Comparison of ENCODE assay signal across 20 cellular contexts in the genomic region with DNA sequence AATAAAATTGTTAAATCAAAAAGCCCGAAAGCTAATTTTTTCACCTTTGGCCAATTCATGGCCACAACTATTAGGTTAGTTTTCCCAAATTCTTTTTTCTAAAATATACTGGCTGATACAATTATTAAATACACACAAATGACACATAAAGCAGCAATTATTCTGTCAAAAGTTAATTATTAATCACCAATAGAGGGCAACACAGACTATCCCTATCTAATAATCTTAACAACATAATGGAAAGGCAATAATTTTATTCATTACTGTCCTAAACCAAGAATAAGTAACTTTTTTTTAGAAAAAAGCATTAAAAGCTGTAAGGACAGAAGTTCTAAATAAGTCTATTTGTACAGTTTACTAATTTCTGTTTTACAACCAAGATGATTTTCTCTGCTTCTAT. TPM values are rescaled to one million over a fixed set of nuclear protein-coding genes. Genes with fewer than 3 reads are reported as not detected.
DNase-seq lines count a peak whose midpoint lies in the region; ATAC-seq and TF ChIP-seq lines count a peak whose summit lies in the region.
"Had no signal": no experiment of that assay in that cellular context is flagged by ENCODE, and none has a peak within 500 bp of the region (broad histone marks: within the 10 kb centered on the region; RNA-seq: fewer than 3 reads in every experiment).

No MANE protein-coding gene starts in this region.

- H3F3A ChIP-seq in PC-3 (ENCODE audit: low read length, unreplicated experiment) = no peaks in the 10 kb centered on the region

- H3K4me1 Mint-ChIP-seq in MCF 10A (ENCODE audit: insufficient read depth, unreplicated experiment) = no peaks in the 10 kb centered on the region

- DNase-seq in MCF 10A (ENCODE audit: unreplicated experiment) = no peak
- no peak for DNase-seq in breast epithelium (ENCODE audit: low spot score in 2 of 2)
- DNase-seq in PC-3 = no peak
- peak; percentile 15 for DNase-seq in fibroblast of pulmonary artery (ENCODE audit: low read depth)
- no peak for DNase-seq in thoracic aorta (ENCODE audit: low spot score)
- no peak for DNase-seq in stimulated activated CD4-positive, alpha-beta T cell treated with anti-CD3 and anti-CD28 coated beads, Interleukin-4, amount 100 ng/mL, for 24 hours
- DNase-seq: activated CD4-positive, alpha-beta T cell treated with anti-CD3 and anti-CD28 coated beads for 36 hours; activated naive CD8-positive, alpha-beta T cell treated with anti-CD3 and anti-CD28 coated beads for 36 hours; COR-L47; kidney glomerular epithelial cell; NCI-H1048; ovary; Right ventricle myocardium superior; stimulated activated CD4-positive, alpha-beta T cell treated with anti-CD3 and anti-CD28 coated beads, Interleukin-15, amount 100 ng/mL, for 24 hours; substantia nigra had no signal

- H3K27me3 ChIP-seq in breast epithelium (no peaks in the 10 kb centered on the region), PC-3 (ENCODE audit: low read length) (no peaks in the 10 kb centered on the region), thoracic aorta (replicated peaks; ENCODE audit: insufficient read depth) (no peaks in the 10 kb centered on the region)
- H3K27me3 ChIP-seq: ovary had no signal

- peaks cover 7% of the 10 kb centered on the region for H3K36me3 Mint-ChIP-seq in MCF 10A (ENCODE audit: insufficient read depth, unreplicated experiment)

- no peak overlapping the region for H3K27ac Mint-ChIP-seq in MCF 10A (ENCODE audit: low read depth, unreplicated experiment)
- H3K27ac Mint-ChIP-seq: activated CD4-positive, alpha-beta T cell treated with anti-CD3 and anti-CD28 coated beads for 36 hours; activated naive CD8-positive, alpha-beta T cell treated with anti-CD3 and anti-CD28 coated beads for 36 hours; T-helper 2 cell treated with Interferon-gamma antibody and Interleukin-4, amounts not matched to agents 5 μg/mL and 100 μg/mL, for 36 hours had no signal

- H3K27me3 Mint-ChIP-seq in MCF 10A (ENCODE audit: insufficient read depth, unreplicated experiment) = no peaks in the 10 kb centered on the region
- H3K27me3 Mint-ChIP-seq: activated CD4-positive, alpha-beta T cell treated with anti-CD3 and anti-CD28 coated beads for 36 hours; activated naive CD8-positive, alpha-beta T cell treated with anti-CD3 and anti-CD28 coated beads for 36 hours; central memory CD8-positive, alpha-beta T cell had no signal

- H2AFZ ChIP-seq in PC-3 (ENCODE audit: low read length) = no peak overlapping the region

- ATAC-seq in PC-3 = no peak
- ATAC-seq in thoracic aorta (ENCODE audit: insufficient number of reproducible peaks, low FRiP score, low read depth) = no peak
- ATAC-seq in GM18909 (IDR thresholded peaks at IDR 0.05; ENCODE audit: poor library complexity, unreplicated experiment) = no peak
- ATAC-seq in HG02571 (IDR thresholded peaks at IDR 0.05; ENCODE audit: unreplicated experiment) = no peak
- ATAC-seq: A549; activated CD4-positive, alpha-beta T cell treated with anti-CD3 and anti-CD28 coated beads for 36 hours had no signal

- no peak overlapping the region for H3K9ac ChIP-seq in PC-3 (ENCODE audit: low read length)

- no peak for TF ChIP-seq POLR2A in breast epithelium (IDR thresholded peaks at IDR 0.05)

- H3K27ac ChIP-seq in breast epithelium (no peak overlapping the region), PC-3 (ENCODE audit: low read length) (no peak overlapping the region), thoracic aorta (no peak overlapping the region)
- H3K27ac ChIP-seq: A549, ovary had no signal

- no TSS peak for BruUV-seq in MCF 10A (replicated peaks; lab: Mats Ljungman, UMichigan)
- no TSS peak for BruUV-seq in PC-3 (replicated peaks; lab: Mats Ljungman, UMichigan)

- no peaks in the 10 kb centered on the region for H3K4me1 ChIP-seq in breast epithelium
- no peaks in the 10 kb centered on the region for H3K4me1 ChIP-seq in PC-3 (ENCODE audit: insufficient read depth, low read length)
- peaks cover 0 to 13% of the 10 kb centered on the region in 2 donors for H3K4me1 ChIP-seq in thoracic aorta (ENCODE audit: control insufficient read depth in 1 of 2, low read depth in 2 of 2)

- CTCF ChIA-PET in MCF 10A (lab: Yijun Ruan, JAX) (interaction anchor here (0.6 to 1.8 kb wide), 10 partner anchors 24 to 627 kb away, joined by 3 to 10 read pairs (median 3); no protein-coding TSS in a partner anchor), PC-3 (lab: Charles Lee) (interaction anchor here (0.6 to 0.7 kb wide), 2 partner anchors 62 to 113 kb away, joined by 4 to 5 read pairs; no protein-coding TSS in a partner anchor)

- H3K9me3 Mint-ChIP-seq in MCF 10A (ENCODE audit: unreplicated experiment) = no peaks in the 10 kb centered on the region
- H3K9me3 Mint-ChIP-seq: activated naive CD8-positive, alpha-beta T cell treated with anti-CD3 and anti-CD28 coated beads for 36 hours; central memory CD8-positive, alpha-beta T cell; T-helper 2 cell treated with Interferon-gamma antibody and Interleukin-4, amounts not matched to agents 5 μg/mL and 100 μg/mL, for 36 hours had no signal

- no peaks in the 10 kb centered on the region for H3K36me3 ChIP-seq in breast epithelium
- no peaks in the 10 kb centered on the region for H3K36me3 ChIP-seq in PC-3 (ENCODE audit: low read depth, low read length)
- no peaks in the 10 kb centered on the region for H3K36me3 ChIP-seq in thoracic aorta
- H3K36me3 ChIP-seq: ovary had no signal

- H3K4me2 ChIP-seq in PC-3 (ENCODE audit: low read length) = no peak overlapping the region
- H3K4me2 ChIP-seq: A549 had no signal

- H3K4me3 ChIP-seq in breast epithelium (no peak overlapping the region), PC-3 (ENCODE audit: low read length) (no peak overlapping the region), fibroblast of pulmonary artery (replicated peaks; ENCODE audit: low read depth, low read length) (no peak overlapping the region), thoracic aorta (no peak overlapping the region)
- H3K4me3 ChIP-seq: A549, ovary had no signal

- POLR2A ChIA-PET in MCF 10A (lab: Yijun Ruan, JAX) = interaction anchor here (0.6 kb wide), 1 partner anchor 70 kb away, joined by 3 read pairs; no protein-coding TSS in a partner anchor
- POLR2A ChIA-PET in PC-3 (lab: Charles Lee; ENCODE audit: unreplicated experiment) = no interaction called here

- peak; percentile 16 for TF ChIP-seq CTCF in MCF 10A (IDR thresholded peaks at IDR 0.05; ENCODE audit: unreplicated experiment)
- peak in 1 of 3 donors; percentile 47 for TF ChIP-seq CTCF in breast epithelium (IDR thresholded peaks at IDR 0.05)
- peak; percentile 28; the same call in 1 of the 2 replicates for TF ChIP-seq CTCF in PC-3 (conservative IDR thresholded peaks at IDR 0.05; ENCODE audit: low read depth, low read length)
- no peak for TF ChIP-seq CTCF in fibroblast of pulmonary artery (IDR thresholded peaks at IDR 0.05; ENCODE audit: low read length, missing control alignments)
- TF ChIP-seq CTCF in thoracic aorta (IDR thresholded peaks at IDR 0.05) = peak; percentile 12

- H3K9me3 ChIP-seq in breast epithelium (no peaks in the 10 kb centered on the region), PC-3 (ENCODE audit: low read length) (no peaks in the 10 kb centered on the region), thoracic aorta (no peaks in the 10 kb centered on the region)
- H3K9me3 ChIP-seq: A549, ovary had no signal

- no peak overlapping the region for H3K4me3 Mint-ChIP-seq in MCF 10A (ENCODE audit: unreplicated experiment)
- H3K4me3 Mint-ChIP-seq: activated CD4-positive, alpha-beta T cell treated with anti-CD3 and anti-CD28 coated beads for 36 hours; activated naive CD8-positive, alpha-beta T cell treated with anti-CD3 and anti-CD28 coated beads for 36 hours; central memory CD8-positive, alpha-beta T cell; T-helper 2 cell treated with Interferon-gamma antibody and Interleukin-4, amounts not matched to agents 5 μg/mL and 100 μg/mL, for 36 hours had no signal

- intact Hi-C loops in MCF 10A (cut with micrococcal nuclease) = loop anchor here (2.0 to 10.0 kb wide), 4 partner anchors 157 to 789 kb away; no protein-coding TSS in a partner anchor
- intact Hi-C loops in breast epithelium (cut with DNase I; ENCODE audit: low total_unique reads) = no loop called here
- intact Hi-C loops in PC-3 (cut with micrococcal nuclease) = loop anchor here (1.0 to 10.0 kb wide), 4 partner anchors 52 to 319 kb away; a partner anchor contains a TSS

- H3K9me2 ChIP-seq in PC-3 (replicated peaks; ENCODE audit: low read length) = no peaks in the 10 kb centered on the region

- H4K20me1 ChIP-seq in PC-3 (ENCODE audit: low read length) = no peaks in the 10 kb centered on the region

- H3K79me2 ChIP-seq in PC-3 (ENCODE audit: low read length) = no peaks in the 10 kb centered on the region

RNA-seq across cellular contexts. Expression of a gene that starts 51.7 kb away (rescaled TPM):
- total RNA-seq in MCF 10A (2022) = 6.1 and 10.7 TPM in 2 replicates
- 10 to 100 TPM; 14.6 to 23.8 (median 17.0) TPM for total RNA-seq in breast epithelium
- total RNA-seq in PC-3 (2014; rRNA removed) = 4.1 and 4.3 TPM in 2 replicates
- total RNA-seq in thoracic aorta = 10 to 100 TPM; 13.7 to 19.1 TPM
